8 cellular contexts compared by ENCODE assay signal in genomic region chr18:31942999-31943894, GRCh38. TPM values are rescaled to one million over a fixed set of nuclear protein-coding genes. Genes with fewer than 3 reads are reported as not detected.
A peak's percentile ranks its signal among the peaks of the same experiment; 100 is the strongest.
DNase-seq lines count a peak whose midpoint lies in the region; ATAC-seq and TF ChIP-seq lines count a peak whose summit lies in the region.

Gene TRAPPC8 (minus strand): TSS chr18:31943128. CDS start chr18:31942764, 364 bp downstream.

- H3K4me3 ChIP-seq in SK-N-SH (ENCODE audit: low read depth in 2 of 2, low read length in 1 of 2) (peak within 1 kb of the TSS; percentile 79 to 86), testis (peak within 1 kb of the TSS; percentile 94 to 98)

- TF ChIP-seq EP300 in SK-N-SH (IDR thresholded peaks at IDR 0.05; ENCODE audit: borderline replicate concordance in 1 of 2, low read depth in 1 of 2, low read length in 1 of 2), result no peak

- H3K9me2 ChIP-seq in SK-N-SH, result no peaks in the 10 kb centered on the region

- POLR2A ChIA-PET in GM10248 (lab: Yijun Ruan, JAX) (interaction anchor here (0.6 to 2.4 kb wide), 7 partner anchors 22 to 1459 kb away, joined by 3 to 9 read pairs (median 5); partner anchors contain the start of genes RNF125 and RNF138), SK-N-SH (lab: Yijun Ruan, JAX) (interaction anchor here (0.5 to 1.0 kb wide), 4 partner anchors 21 to 246 kb away, joined by 3 to 5 read pairs (median 3); no protein-coding TSS in a partner anchor)

- no peaks in the 10 kb centered on the region for H3F3A ChIP-seq in SK-N-SH (replicated peaks; ENCODE audit: insufficient read depth)

- peak; percentile 96 for DNase-seq in GM10248 (ENCODE audit: extremely low spot score)
- peak; percentile 89 for DNase-seq in NCI-H1048 (lab: John Stamatoyannopoulos, UW)
- DNase-seq in SK-N-SH, result peak; percentile 97
- peak; percentile 88 for DNase-seq in glomerular endothelial cell (ENCODE audit: extremely low read depth, low read depth, low spot score)
- DNase-seq in omental fat pad (ENCODE audit: low spot score), result peak; percentile 98
- DNase-seq in testis, result peak; percentile 100

- H3K4me3 Mint-ChIP-seq in activated naive CD4-positive, alpha-beta T cell treated with anti-CD3 and anti-CD28 coated beads, Interleukin-2, amount 50 U/mL, for 24 hours, result peak within 1 kb of the TSS; percentile 98

- CTCF ChIA-PET in GM10248 (lab: Yijun Ruan, JAX), result interaction anchor here (0.6 to 1.9 kb wide), 5 partner anchors 13 to 258 kb away, joined by 3 to 9 read pairs (median 6); partner anchors contain the start of gene B4GALT6
- CTCF ChIA-PET in SK-N-SH (lab: Yijun Ruan, JAX), result interaction anchor here (0.6 to 1.7 kb wide), 5 partner anchors 12 to 389 kb away, joined by 3 to 4 read pairs (median 3); no protein-coding TSS in a partner anchor

- ATAC-seq in HG02571 (IDR thresholded peaks at IDR 0.05; ENCODE audit: unreplicated experiment) (peak; percentile 82), omental fat pad (ENCODE audit: low FRiP score) (peak; percentile 99)

- H2AFZ ChIP-seq in SK-N-SH (ENCODE audit: low read depth), result peak within 1 kb of the TSS; percentile 95

- peaks cover 33% of the 10 kb centered on the region for H4K20me1 ChIP-seq in SK-N-SH (ENCODE audit: insufficient read depth)

- no peaks in the 10 kb centered on the region for H3K36me3 ChIP-seq in SK-N-SH (replicated peaks in 1 of 2; ENCODE audit: control insufficient read depth in 1 of 2, insufficient read depth in 2 of 2, low read length in 1 of 2)
- no peaks in the 10 kb centered on the region for H3K36me3 ChIP-seq in testis (ENCODE audit: low read depth, missing control alignments)

- H3K36me3 Mint-ChIP-seq in activated naive CD4-positive, alpha-beta T cell treated with anti-CD3 and anti-CD28 coated beads, Interleukin-2, amount 50 U/mL, for 24 hours, result peaks cover 3% of the 10 kb centered on the region

- peak within 1 kb of the TSS; percentile 86 to 89 for H3K27ac ChIP-seq in SK-N-SH (ENCODE audit: low read depth in 2 of 2, low read length in 1 of 2)
- peak within 1 kb of the TSS; percentile 93 for H3K27ac ChIP-seq in testis

- H3K27me3 Mint-ChIP-seq in activated naive CD4-positive, alpha-beta T cell treated with anti-CD3 and anti-CD28 coated beads, Interleukin-2, amount 50 U/mL, for 24 hours, result no peaks in the 10 kb centered on the region

- intact Hi-C loops in testis (cut with DNase I; ENCODE audit: low total_unique reads), result loop anchor here (5.0 kb wide), 1 partner anchor 149 kb away; the partner anchor contains the start of gene RNF138

- no peaks in the 10 kb centered on the region for H3K9me3 ChIP-seq in SK-N-SH
- H3K9me3 ChIP-seq in testis, result no peaks in the 10 kb centered on the region

- peaks cover 44% of the 10 kb centered on the region for H3K79me2 ChIP-seq in SK-N-SH (ENCODE audit: insufficient read depth)

- H3K9ac ChIP-seq in SK-N-SH, result peak within 1 kb of the TSS; percentile 87

- H3K4me1 ChIP-seq in SK-N-SH (ENCODE audit: control insufficient read depth in 1 of 2, insufficient read depth in 2 of 2, low read depth in 1 of 2, low read length in 1 of 2) (peaks cover 6 to 7% of the 10 kb centered on the region in 2 experiments; a peak in 3 of 4 replicates), testis (peaks cover 15% of the 10 kb centered on the region)

- peak; percentile 28 for TF ChIP-seq RAD21 in SK-N-SH (IDR thresholded peaks at IDR 0.05; ENCODE audit: low read length)

- peak within 1 kb of the TSS; percentile 99 for H3K27ac Mint-ChIP-seq in activated naive CD4-positive, alpha-beta T cell treated with anti-CD3 and anti-CD28 coated beads, Interleukin-2, amount 50 U/mL, for 24 hours

- no peaks in the 10 kb centered on the region for H3K9me3 Mint-ChIP-seq in activated naive CD4-positive, alpha-beta T cell treated with anti-CD3 and anti-CD28 coated beads, Interleukin-2, amount 50 U/mL, for 24 hours

- no peaks in the 10 kb centered on the region for H3K27me3 ChIP-seq in SK-N-SH (ENCODE audit: insufficient read depth)
- no peaks in the 10 kb centered on the region for H3K27me3 ChIP-seq in testis

- TF ChIP-seq POLR2A in testis (IDR thresholded peaks at IDR 0.05), result no peak

- WGBS in SK-N-SH (ENCODE audit: low lambda C conversion rate), result 1% methylated on average over 37 of the region's 58 CpGs
- WGBS in testis, 2 donors, result 0% methylated on average over 29 to 50 of the region's 58 CpGs

- H3K4me1 Mint-ChIP-seq in activated naive CD4-positive, alpha-beta T cell treated with anti-CD3 and anti-CD28 coated beads, Interleukin-2, amount 50 U/mL, for 24 hours, result peaks cover 48% of the 10 kb centered on the region

- peak within 1 kb of the TSS; percentile 89 for H3K4me2 ChIP-seq in SK-N-SH

- TF ChIP-seq CTCF in GM10248 (IDR thresholded peaks at IDR 0.05; ENCODE audit: control extremely low read depth, extremely low read depth, low read depth, missing control alignments) (peak; percentile 37), SK-N-SH (IDR thresholded peaks at IDR 0.05) (no peak), omental fat pad (IDR thresholded peaks at IDR 0.05) (no peak), testis (IDR thresholded peaks at IDR 0.05) (no peak)

TF ChIP-seq in SK-N-SH, 30 proteins besides CTCF, POLR2A, EP300 and RAD21 (continues in another document):
- TF ChIP-seq MEF2A (IDR thresholded peaks at IDR 0.05; ENCODE audit: borderline replicate concordance, low read depth), result no peak
- no peak for TF ChIP-seq NFIC (IDR thresholded peaks at IDR 0.05; ENCODE audit: borderline replicate concordance)
- TF ChIP-seq CHD2 (IDR thresholded peaks at IDR 0.05; ENCODE audit: low read length, partially characterized antibody), result peak; percentile 73
- no peak for TF ChIP-seq GATA2 (CRISPR knock-in tag; IDR thresholded peaks at IDR 0.05)
- peak; percentile 11; the same call in 1 of the 2 replicates for TF ChIP-seq SIN3A (IDR thresholded peaks at IDR 0.05; ENCODE audit: borderline replicate concordance, low read depth, low read length)
- TF ChIP-seq FOSL2 (IDR thresholded peaks at IDR 0.05; ENCODE audit: borderline replicate concordance, low read depth), result no peak
- no peak for TF ChIP-seq FOXM1 (IDR thresholded peaks at IDR 0.05; ENCODE audit: low read depth)
- TF ChIP-seq TCF12 (IDR thresholded peaks at IDR 0.05), result no peak
- peak; percentile 98 for TF ChIP-seq USF1 (IDR thresholded peaks at IDR 0.05; ENCODE audit: borderline replicate concordance, low read depth)
- peak; percentile 93 for TF ChIP-seq YY1 (IDR thresholded peaks at IDR 0.05; ENCODE audit: low read depth)
- no peak for TF ChIP-seq RCOR1 (IDR thresholded peaks at IDR 0.05; ENCODE audit: low read length)
- 0 out of 2 replicates have a peak, but pooled peaks have one; percentile 28 for TF ChIP-seq REST (IDR thresholded peaks at IDR 0.05; ENCODE audit: low read depth, low read length)
- TF ChIP-seq SMC3 (IDR thresholded peaks at IDR 0.05; ENCODE audit: low read depth, low read length), result no peak
- no peak for TF ChIP-seq TEAD4 (IDR thresholded peaks at IDR 0.05; ENCODE audit: borderline replicate concordance, insufficient read depth)
- TF ChIP-seq TAF1 (IDR thresholded peaks at IDR 0.05; ENCODE audit: borderline replicate concordance, low read depth, low read length), result peak; percentile 84
- TF ChIP-seq IRF3 (IDR thresholded peaks at IDR 0.05; ENCODE audit: low read depth, low read length), result no peak
- no peak for TF ChIP-seq RFX5 (IDR thresholded peaks at IDR 0.05; ENCODE audit: low read length)

RNA-seq across cellular contexts. Expression of gene TRAPPC8, which starts in this region (rescaled TPM):
- polyA plus RNA-seq in SK-N-SH (2012; rRNA removed) (14.9 and 22.5 TPM in 2 replicates), testis (ENCODE audit: insufficient read depth, low read depth, low replicate concordance) (80.0 TPM)
- polyA plus RNA-seq in SK-N-SH (2012; cell fraction: cytosol; rRNA removed), result 16.0 and 17.6 TPM in 2 replicates
- polyA plus RNA-seq in SK-N-SH (2012; cell fraction: nucleus; rRNA removed), result 23.3 and 40.2 TPM in 2 replicates
- total RNA-seq in glomerular endothelial cell (21.3 and 29.9 TPM in 2 replicates), omental fat pad (10 to 100 TPM; 36.2 to 45.7 (median 36.9) TPM), testis (10 to 100 TPM; 59.0 to 85.0 TPM)

Comparison
In these comparisons a context has a peak if more than half of its experiments do, and no peak if none do; other contexts are left out.
1. Peak in every context shown above with its lines: DNase-seq, ATAC-seq, H3K4me3 ChIP-seq and H3K27ac ChIP-seq.